In the genomic region with DNA sequence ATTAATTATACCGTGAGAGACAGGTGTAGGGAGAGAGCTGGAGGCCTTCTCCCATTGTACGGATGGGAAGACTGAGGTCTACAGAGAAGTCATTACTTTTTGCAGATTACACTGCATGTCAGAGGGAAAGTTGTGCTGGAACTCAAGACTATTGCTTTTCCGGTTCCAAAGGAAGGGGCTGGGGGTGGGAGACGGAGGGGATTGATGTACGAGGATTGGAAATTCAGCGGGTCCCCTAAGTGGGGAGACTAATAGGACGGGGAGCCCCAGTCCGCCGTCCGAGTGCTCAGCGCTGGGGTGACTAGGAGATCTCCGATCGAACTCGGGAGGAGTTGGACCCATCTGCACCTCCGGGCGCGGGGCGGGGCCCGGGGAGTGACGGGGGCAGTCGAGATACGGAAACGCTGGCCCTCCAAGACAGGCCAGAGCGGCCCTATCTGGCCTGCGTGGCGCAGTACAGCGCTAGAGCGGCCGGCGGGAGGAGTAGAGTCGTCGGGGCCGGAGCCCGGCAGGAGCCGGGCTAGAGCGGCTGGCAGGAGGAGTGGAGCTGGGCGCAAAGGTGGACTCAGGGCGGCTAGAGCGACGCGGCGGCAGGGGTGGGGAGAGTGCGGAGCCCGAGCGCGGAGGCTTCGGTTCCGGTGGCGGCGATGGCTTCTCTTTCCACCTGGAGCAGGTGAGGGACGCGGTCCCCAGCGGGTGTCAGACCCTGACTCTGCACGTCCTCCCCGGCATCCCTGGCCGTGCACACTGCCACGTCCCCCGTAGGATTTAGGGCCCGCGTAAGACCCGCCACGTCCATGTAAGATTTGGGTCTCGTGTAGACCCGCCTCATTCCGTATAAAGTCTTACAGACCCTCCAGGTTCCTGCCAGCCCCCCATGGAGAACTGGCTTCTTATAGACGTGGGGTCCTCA, we compare ENCODE assay signal across 8 cellular contexts. TPM values are rescaled to one million over a fixed set of nuclear protein-coding genes. Genes with fewer than 3 reads are reported as not detected.
DNase-seq lines count a peak whose midpoint lies in the region; ATAC-seq and TF ChIP-seq lines count a peak whose summit lies in the region.

No MANE protein-coding gene starts in this region.

- H3K4me3 ChIP-seq in CD4-positive, alpha-beta memory T cell (ENCODE audit: low read length in 2 of 2): peak overlapping the region; percentile 45 to 94
- H3K4me3 ChIP-seq in ectodermal cell (ENCODE audit: insufficient read depth, low read depth, low read length): peak overlapping the region; percentile 60
- H3K4me3 ChIP-seq in lung: peak overlapping the region; percentile 98

- peaks cover 36 to 90% (median 57%) of the 10 kb centered on the region in 4 donors for H3K4me1 Mint-ChIP-seq in CD4-positive, alpha-beta memory T cell
- H3K4me1 Mint-ChIP-seq in activated CD8-positive, alpha-beta T cell treated with anti-CD3 and anti-CD28 coated beads for 36 hours (ENCODE audit: low read depth): peaks cover 50% of the 10 kb centered on the region

- peaks cover 32 to 51% of the 10 kb centered on the region in 2 donors for H3K36me3 Mint-ChIP-seq in CD4-positive, alpha-beta memory T cell
- peaks cover 37% of the 10 kb centered on the region for H3K36me3 Mint-ChIP-seq in activated CD8-positive, alpha-beta T cell treated with anti-CD3 and anti-CD28 coated beads for 36 hours (ENCODE audit: low read depth)

- CTCF ChIA-PET in CD4-positive, alpha-beta memory T cell (lab: Charles Lee; ENCODE audit: partially characterized antibody): interaction anchor here (0.8 to 8.9 kb wide), 5 partner anchors 10 to 1313 kb away, joined by 3 to 142 read pairs (median 5); partner anchors contain the start of genes CD79A and RPS19
- CTCF ChIA-PET in activated CD8-positive, alpha-beta T cell treated with anti-CD3 and anti-CD28 coated beads for 36 hours (lab: Charles Lee): interaction anchor here (0.8 to 6.3 kb wide), 5 partner anchors 10 to 89 kb away, joined by 3 to 61 read pairs (median 16); partner anchors contain the start of gene RPS19

- DNase-seq in CD4-positive, alpha-beta memory T cell: peak; percentile 82 to 86 (median 83)
- peak; percentile 99 for DNase-seq in NCI-H82 (lab: John Stamatoyannopoulos, UW)
- peak; percentile 94 for DNase-seq in activated CD8-positive, alpha-beta T cell treated with anti-CD3 and anti-CD28 coated beads for 36 hours
- DNase-seq in lung (ENCODE audit: low spot score): peak; percentile 94
- peak; percentile 75 to 91 (median 76) for DNase-seq in stimulated activated CD4-positive, alpha-beta T cell treated with anti-CD3 and anti-CD28 coated beads, TNF-alpha, amount 100 ng/mL, for 24 hours (ENCODE audit: low read depth in 3 of 3)

- H3K9me3 ChIP-seq in CD4-positive, alpha-beta memory T cell (ENCODE audit: control insufficient read depth in 1 of 2, low read length in 2 of 2): no peaks in the 10 kb centered on the region
- H3K9me3 ChIP-seq in ectodermal cell (ENCODE audit: control insufficient read depth, low read length) (no peaks in the 10 kb centered on the region), lung (ENCODE audit: control insufficient read depth in 2 of 2, insufficient read depth in 1 of 2, low read length in 1 of 2) (no peaks in the 10 kb centered on the region)

- WGBS in ectodermal cell, 2 experiments: 1% methylated on average over 66 of the region's 66 CpGs
- WGBS in lung, 2 donors: 1% methylated on average over 62 to 66 of the region's 66 CpGs

- H3K27me3 ChIP-seq in CD4-positive, alpha-beta memory T cell (ENCODE audit: insufficient read depth, low read length): no peaks in the 10 kb centered on the region
- H3K27me3 ChIP-seq in ectodermal cell (ENCODE audit: control insufficient read depth, insufficient read depth, low read length, poor library complexity, severe bottlenecking) (peaks cover 33% of the 10 kb centered on the region), lung (ENCODE audit: control insufficient read depth, insufficient read depth) (no peaks in the 10 kb centered on the region)

- no peak for TF ChIP-seq CTCF in activated CD8-positive, alpha-beta T cell treated with anti-CD3 and anti-CD28 coated beads for 36 hours (IDR thresholded peaks at IDR 0.05)
- peak; percentile 17 for TF ChIP-seq CTCF in lung (IDR thresholded peaks at IDR 0.05; ENCODE audit: control extremely low read depth, extremely low read depth)

- peak overlapping the region; percentile 90 to 99 (median 96) for H3K27ac Mint-ChIP-seq in CD4-positive, alpha-beta memory T cell
- peak overlapping the region; percentile 94 for H3K27ac Mint-ChIP-seq in activated CD8-positive, alpha-beta T cell treated with anti-CD3 and anti-CD28 coated beads for 36 hours

- peak overlapping the region; percentile 86 to 99 (median 96) for H3K4me3 Mint-ChIP-seq in CD4-positive, alpha-beta memory T cell
- H3K4me3 Mint-ChIP-seq in activated CD8-positive, alpha-beta T cell treated with anti-CD3 and anti-CD28 coated beads for 36 hours: peak overlapping the region; percentile 73

- H3K27me3 Mint-ChIP-seq in CD4-positive, alpha-beta memory T cell: no peaks in the 10 kb centered on the region
- H3K27me3 Mint-ChIP-seq in activated CD8-positive, alpha-beta T cell treated with anti-CD3 and anti-CD28 coated beads for 36 hours: no peaks in the 10 kb centered on the region

- H3K36me3 ChIP-seq in CD4-positive, alpha-beta memory T cell (ENCODE audit: insufficient read depth, low read length): peaks cover 3% of the 10 kb centered on the region
- no peaks in the 10 kb centered on the region for H3K36me3 ChIP-seq in ectodermal cell (ENCODE audit: control insufficient read depth, insufficient read depth, low read length)
- peaks cover 0 to 10% of the 10 kb centered on the region in 2 donors for H3K36me3 ChIP-seq in lung (ENCODE audit: control insufficient read depth in 2 of 2, insufficient read depth in 2 of 2, low read length in 2 of 2)

- H3K27ac ChIP-seq in CD4-positive, alpha-beta memory T cell (ENCODE audit: low read depth, low read length): peak overlapping the region; percentile 82
- H3K27ac ChIP-seq in ectodermal cell (ENCODE audit: insufficient read depth, low read depth, low read length, poor library complexity, severe bottlenecking) (no peak overlapping the region), lung (ENCODE audit: low read depth in 1 of 2, low read length in 1 of 2) (peak overlapping the region; percentile 85 to 96)

- POLR2A ChIA-PET in CD4-positive, alpha-beta memory T cell (lab: Charles Lee; ENCODE audit: partially characterized antibody): interaction anchor here (0.6 to 13.9 kb wide), 14 partner anchors 8 to 575 kb away, joined by 3 to 579 read pairs (median 30); partner anchors contain the start of genes CCDC97, CD79A, ERFL and RABAC1
- POLR2A ChIA-PET in activated CD8-positive, alpha-beta T cell treated with anti-CD3 and anti-CD28 coated beads for 36 hours (lab: Charles Lee): interaction anchor here (0.9 to 13.9 kb wide), 14 partner anchors 12 to 75 kb away, joined by 3 to 282 read pairs (median 6); partner anchors contain the start of genes CD79A, RABAC1 and RPS19

- H3K9me3 Mint-ChIP-seq in CD4-positive, alpha-beta memory T cell: no peaks in the 10 kb centered on the region
- H3K9me3 Mint-ChIP-seq in activated CD8-positive, alpha-beta T cell treated with anti-CD3 and anti-CD28 coated beads for 36 hours: no peaks in the 10 kb centered on the region

- ATAC-seq in GM19438 (IDR thresholded peaks at IDR 0.05; ENCODE audit: low read depth, unreplicated experiment): peak; percentile 58
- ATAC-seq in HG03571 (IDR thresholded peaks at IDR 0.05; ENCODE audit: unreplicated experiment): peak; percentile 74
- peak; percentile 73 for ATAC-seq in activated CD8-positive, alpha-beta T cell treated with anti-CD3 and anti-CD28 coated beads for 36 hours
- peak; percentile 93 for ATAC-seq in lung (ENCODE audit: insufficient read depth, low FRiP score)

- intact Hi-C loops in CD4-positive, alpha-beta memory T cell (cut with micrococcal nuclease): loop anchor here (1.0 kb wide), 1 partner anchor 25 kb away; no protein-coding TSS in a partner anchor
- intact Hi-C loops in activated CD8-positive, alpha-beta T cell treated with anti-CD3 and anti-CD28 coated beads for 36 hours (cut with micrococcal nuclease): no loop called here

- peaks cover 71% of the 10 kb centered on the region for H3K4me1 ChIP-seq in CD4-positive, alpha-beta memory T cell (ENCODE audit: insufficient read depth, low read length)
- peaks cover 10% of the 10 kb centered on the region for H3K4me1 ChIP-seq in ectodermal cell (ENCODE audit: control insufficient read depth, insufficient read depth, low read length)
- H3K4me1 ChIP-seq in lung (ENCODE audit: control insufficient read depth in 2 of 2, insufficient read depth in 2 of 2, low read length in 2 of 2): peaks cover 4 to 22% of the 10 kb centered on the region in 2 donors

RNA-seq across cellular contexts. Expression of gene ARHGEF1, which starts 1.1 kb away (rescaled TPM):
- total RNA-seq in CD4-positive, alpha-beta memory T cell: 100 to 1,000 TPM; 956 to 992 TPM
- polyA plus RNA-seq in CD4-positive, alpha-beta memory T cell: 100 to 1,000 TPM; 140 to 325 TPM
- 100 to 1,000 TPM; 307 to 308 TPM for total RNA-seq in activated CD8-positive, alpha-beta T cell treated with anti-CD3 and anti-CD28 coated beads for 36 hours
- polyA plus RNA-seq in ectodermal cell (2013, experiment 1 of 4): 53.0 TPM
- polyA plus RNA-seq in ectodermal cell (2013, experiment 2 of 4): 40.3 TPM
- 31.7 TPM for polyA plus RNA-seq in ectodermal cell (2013, experiment 3 of 4)
- polyA plus RNA-seq in ectodermal cell (2013, experiment 4 of 4): 38.1 TPM
- 100 to 1,000 TPM in 1 of 2 donors, 10 to 100 TPM in 1; 55.4 to 231 TPM for total RNA-seq in lung
- polyA plus RNA-seq in lung: 100 to 1,000 TPM; 138 to 215 TPM

RNA-seq across cellular contexts. Expression of gene CD79A, which starts 7.0 kb away (rescaled TPM):
- 1 to 10 TPM in 1 of 2 experiments, under 1 TPM in 1; 0.93 to 1.3 TPM for total RNA-seq in CD4-positive, alpha-beta memory T cell
- polyA plus RNA-seq in CD4-positive, alpha-beta memory T cell: 10 to 100 TPM in 1 of 2 donors, 1 to 10 TPM in 1; 5.1 to 29.7 TPM
- 10 to 100 TPM; 19.3 to 21.0 TPM for total RNA-seq in activated CD8-positive, alpha-beta T cell treated with anti-CD3 and anti-CD28 coated beads for 36 hours
- polyA plus RNA-seq in ectodermal cell (2013, experiment 1 of 4): 0.56 TPM
- 0.64 TPM for polyA plus RNA-seq in ectodermal cell (2013, experiment 2 of 4)
- polyA plus RNA-seq in ectodermal cell (2013, experiment 3 of 4): 0.21 TPM
- 0.69 TPM for polyA plus RNA-seq in ectodermal cell (2013, experiment 4 of 4)
- total RNA-seq in lung: 10 to 100 TPM in 1 of 2 donors, 1 to 10 TPM in 1; 2.6 to 14.8 TPM
- polyA plus RNA-seq in lung: 1 to 10 TPM; 1.4 to 9.2 TPM

RNA-seq across cellular contexts. Expression of gene RPS19, which starts 24.0 kb away (rescaled TPM):
- total RNA-seq in CD4-positive, alpha-beta memory T cell: 1,000 to 10,000 TPM; 3,807 to 4,015 TPM
- polyA plus RNA-seq in CD4-positive, alpha-beta memory T cell: 1,000 to 10,000 TPM; 4,853 to 7,200 TPM
- total RNA-seq in activated CD8-positive, alpha-beta T cell treated with anti-CD3 and anti-CD28 coated beads for 36 hours: 1,000 to 10,000 TPM; 3,454 to 3,479 TPM
- polyA plus RNA-seq in ectodermal cell (2013, experiment 1 of 4): 4,530 TPM
- 4,900 TPM for polyA plus RNA-seq in ectodermal cell (2013, experiment 2 of 4)
- polyA plus RNA-seq in ectodermal cell (2013, experiment 3 of 4): 5,092 TPM
- 5,295 TPM for polyA plus RNA-seq in ectodermal cell (2013, experiment 4 of 4)
- total RNA-seq in lung: 1,000 to 10,000 TPM; 1,039 to 1,726 TPM
- 1,000 to 10,000 TPM; 1,953 to 4,419 TPM for polyA plus RNA-seq in lung

RNA-seq across cellular contexts. Expression of gene DMRTC2, which starts 39.2 kb away (rescaled TPM):
- not detected for total RNA-seq in CD4-positive, alpha-beta memory T cell
- not detected for polyA plus RNA-seq in CD4-positive, alpha-beta memory T cell
- not detected for total RNA-seq in activated CD8-positive, alpha-beta T cell treated with anti-CD3 and anti-CD28 coated beads for 36 hours
- polyA plus RNA-seq in ectodermal cell (2013, experiment 1 of 4): not detected
- not detected for polyA plus RNA-seq in ectodermal cell (2013, experiment 2 of 4)
- not detected for polyA plus RNA-seq in ectodermal cell (2013, experiment 3 of 4)
- not detected for polyA plus RNA-seq in ectodermal cell (2013, experiment 4 of 4)
- total RNA-seq in lung: not detected
- polyA plus RNA-seq in lung: under 1 TPM in 1 of 2 donors, not detected in 1; 0.03 TPM

RNA-seq across cellular contexts. Expression of gene LYPD4, which starts 39.6 kb away (rescaled TPM):
- not detected for total RNA-seq in CD4-positive, alpha-beta memory T cell
- not detected for polyA plus RNA-seq in CD4-positive, alpha-beta memory T cell
- total RNA-seq in activated CD8-positive, alpha-beta T cell treated with anti-CD3 and anti-CD28 coated beads for 36 hours: not detected
- not detected for polyA plus RNA-seq in ectodermal cell (2013, experiment 1 of 4)
- polyA plus RNA-seq in ectodermal cell (2013, experiment 2 of 4): not detected
- not detected for polyA plus RNA-seq in ectodermal cell (2013, experiment 3 of 4)
- not detected for polyA plus RNA-seq in ectodermal cell (2013, experiment 4 of 4)
- total RNA-seq in lung: not detected
- not detected for polyA plus RNA-seq in lung
